1 cellular context compared by ENCODE assay signal in the genomic region with DNA sequence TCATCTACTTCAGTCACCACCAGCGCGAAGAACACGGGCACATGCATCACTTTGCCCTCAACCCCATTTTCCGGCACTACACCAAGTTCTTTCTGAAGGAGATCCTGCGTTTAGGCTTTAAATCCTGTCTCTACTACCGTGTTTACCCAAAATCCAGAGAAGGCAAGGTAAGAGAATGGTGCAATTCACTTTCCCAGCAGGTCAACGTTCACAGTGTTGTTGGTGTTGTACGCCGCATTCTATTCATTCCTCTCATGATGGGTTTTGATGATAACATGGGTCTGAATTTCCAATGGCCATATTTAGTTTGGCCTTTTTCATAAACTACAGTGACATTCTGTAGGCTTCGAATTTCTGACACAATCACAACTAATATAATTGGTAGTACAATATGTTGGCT.
TF ChIP-seq lines count a peak whose summit lies in the region.

No MANE protein-coding gene starts in this region.

TF ChIP-seq in HepG2, 621 proteins besides CTCF, POLR2A, EP300 and RAD21 (continued from another document and continues in another):
- TF ChIP-seq, protein P1, sequence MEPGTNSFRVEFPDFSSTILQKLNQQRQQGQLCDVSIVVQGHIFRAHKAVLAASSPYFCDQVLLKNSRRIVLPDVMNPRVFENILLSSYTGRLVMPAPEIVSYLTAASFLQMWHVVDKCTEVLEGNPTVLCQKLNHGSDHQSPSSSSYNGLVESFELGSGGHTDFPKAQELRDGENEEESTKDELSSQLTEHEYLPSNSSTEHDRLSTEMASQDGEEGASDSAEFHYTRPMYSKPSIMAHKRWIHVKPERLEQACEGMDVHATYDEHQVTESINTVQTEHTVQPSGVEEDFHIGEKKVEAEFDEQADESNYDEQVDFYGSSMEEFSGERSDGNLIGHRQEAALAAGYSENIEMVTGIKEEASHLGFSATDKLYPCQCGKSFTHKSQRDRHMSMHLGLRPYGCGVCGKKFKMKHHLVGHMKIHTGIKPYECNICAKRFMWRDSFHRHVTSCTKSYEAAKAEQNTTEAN (CRISPR knock-in tag; conservative IDR thresholded peaks at IDR 0.05): peak; percentile 94; the same call in 1 of the 2 replicates
- TF ChIP-seq CREM (IDR thresholded peaks at IDR 0.05): no peak
- TF ChIP-seq CREM (CRISPR knock-in tag; IDR thresholded peaks at IDR 0.05): no peak
- TF ChIP-seq TOE1 (CRISPR knock-in tag; IDR thresholded peaks at IDR 0.05): no peak
- TF ChIP-seq, protein P2, sequence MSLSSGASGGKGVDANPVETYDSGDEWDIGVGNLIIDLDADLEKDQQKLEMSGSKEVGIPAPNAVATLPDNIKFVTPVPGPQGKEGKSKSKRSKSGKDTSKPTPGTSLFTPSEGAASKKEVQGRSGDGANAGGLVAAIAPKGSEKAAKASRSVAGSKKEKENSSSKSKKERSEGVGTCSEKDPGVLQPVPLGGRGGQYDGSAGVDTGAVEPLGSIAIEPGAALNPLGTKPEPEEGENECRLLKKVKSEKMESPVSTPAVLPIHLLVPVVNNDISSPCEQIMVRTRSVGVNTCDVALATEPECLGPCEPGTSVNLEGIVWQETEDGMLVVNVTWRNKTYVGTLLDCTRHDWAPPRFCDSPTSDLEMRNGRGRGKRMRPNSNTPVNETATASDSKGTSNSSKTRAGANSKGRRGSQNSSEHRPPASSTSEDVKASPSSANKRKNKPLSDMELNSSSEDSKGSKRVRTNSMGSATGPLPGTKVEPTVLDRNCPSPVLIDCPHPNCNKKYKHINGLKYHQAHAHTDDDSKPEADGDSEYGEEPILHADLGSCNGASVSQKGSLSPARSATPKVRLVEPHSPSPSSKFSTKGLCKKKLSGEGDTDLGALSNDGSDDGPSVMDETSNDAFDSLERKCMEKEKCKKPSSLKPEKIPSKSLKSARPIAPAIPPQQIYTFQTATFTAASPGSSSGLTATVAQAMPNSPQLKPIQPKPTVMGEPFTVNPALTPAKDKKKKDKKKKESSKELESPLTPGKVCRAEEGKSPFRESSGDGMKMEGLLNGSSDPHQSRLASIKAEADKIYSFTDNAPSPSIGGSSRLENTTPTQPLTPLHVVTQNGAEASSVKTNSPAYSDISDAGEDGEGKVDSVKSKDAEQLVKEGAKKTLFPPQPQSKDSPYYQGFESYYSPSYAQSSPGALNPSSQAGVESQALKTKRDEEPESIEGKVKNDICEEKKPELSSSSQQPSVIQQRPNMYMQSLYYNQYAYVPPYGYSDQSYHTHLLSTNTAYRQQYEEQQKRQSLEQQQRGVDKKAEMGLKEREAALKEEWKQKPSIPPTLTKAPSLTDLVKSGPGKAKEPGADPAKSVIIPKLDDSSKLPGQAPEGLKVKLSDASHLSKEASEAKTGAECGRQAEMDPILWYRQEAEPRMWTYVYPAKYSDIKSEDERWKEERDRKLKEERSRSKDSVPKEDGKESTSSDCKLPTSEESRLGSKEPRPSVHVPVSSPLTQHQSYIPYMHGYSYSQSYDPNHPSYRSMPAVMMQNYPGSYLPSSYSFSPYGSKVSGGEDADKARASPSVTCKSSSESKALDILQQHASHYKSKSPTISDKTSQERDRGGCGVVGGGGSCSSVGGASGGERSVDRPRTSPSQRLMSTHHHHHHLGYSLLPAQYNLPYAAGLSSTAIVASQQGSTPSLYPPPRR (CRISPR knock-in tag; IDR thresholded peaks at IDR 0.05; ENCODE audit: borderline replicate concordance): no peak
- no peak for TF ChIP-seq PAX8 (CRISPR knock-in tag; IDR thresholded peaks at IDR 0.05; ENCODE audit: borderline replicate concordance)
- peak; percentile 35; the same call in 1 of the 2 replicates for TF ChIP-seq ZFX (CRISPR knock-in tag; IDR thresholded peaks at IDR 0.05; ENCODE audit: low read depth)
- TF ChIP-seq MBNL3 (CRISPR knock-in tag; conservative IDR thresholded peaks at IDR 0.05): no peak
- no peak for TF ChIP-seq ZC3H13 (CRISPR knock-in tag; IDR thresholded peaks at IDR 0.05)
- TF ChIP-seq TSC22D2 (CRISPR knock-in tag; IDR thresholded peaks at IDR 0.05; ENCODE audit: borderline replicate concordance): no peak
- no peak for TF ChIP-seq ZNF253 (CRISPR knock-in tag; IDR thresholded peaks at IDR 0.05; ENCODE audit: borderline replicate concordance)
- TF ChIP-seq RARA (CRISPR knock-in tag; IDR thresholded peaks at IDR 0.05): no peak
- no peak for TF ChIP-seq ZFP36L2 (CRISPR knock-in tag; IDR thresholded peaks at IDR 0.05)
- TF ChIP-seq ZFP90 (CRISPR knock-in tag; IDR thresholded peaks at IDR 0.05; ENCODE audit: borderline replicate concordance): no peak
- TF ChIP-seq, protein P3, sequence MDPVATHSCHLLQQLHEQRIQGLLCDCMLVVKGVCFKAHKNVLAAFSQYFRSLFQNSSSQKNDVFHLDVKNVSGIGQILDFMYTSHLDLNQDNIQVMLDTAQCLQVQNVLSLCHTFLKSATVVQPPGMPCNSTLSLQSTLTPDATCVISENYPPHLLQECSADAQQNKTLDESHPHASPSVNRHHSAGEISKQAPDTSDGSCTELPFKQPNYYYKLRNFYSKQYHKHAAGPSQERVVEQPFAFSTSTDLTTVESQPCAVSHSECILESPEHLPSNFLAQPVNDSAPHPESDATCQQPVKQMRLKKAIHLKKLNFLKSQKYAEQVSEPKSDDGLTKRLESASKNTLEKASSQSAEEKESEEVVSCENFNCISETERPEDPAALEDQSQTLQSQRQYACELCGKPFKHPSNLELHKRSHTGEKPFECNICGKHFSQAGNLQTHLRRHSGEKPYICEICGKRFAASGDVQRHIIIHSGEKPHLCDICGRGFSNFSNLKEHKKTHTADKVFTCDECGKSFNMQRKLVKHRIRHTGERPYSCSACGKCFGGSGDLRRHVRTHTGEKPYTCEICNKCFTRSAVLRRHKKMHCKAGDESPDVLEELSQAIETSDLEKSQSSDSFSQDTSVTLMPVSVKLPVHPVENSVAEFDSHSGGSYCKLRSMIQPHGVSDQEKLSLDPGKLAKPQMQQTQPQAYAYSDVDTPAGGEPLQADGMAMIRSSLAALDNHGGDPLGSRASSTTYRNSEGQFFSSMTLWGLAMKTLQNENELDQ (CRISPR knock-in tag; IDR thresholded peaks at IDR 0.05; ENCODE audit: borderline replicate concordance): no peak
- TF ChIP-seq, protein P4, sequence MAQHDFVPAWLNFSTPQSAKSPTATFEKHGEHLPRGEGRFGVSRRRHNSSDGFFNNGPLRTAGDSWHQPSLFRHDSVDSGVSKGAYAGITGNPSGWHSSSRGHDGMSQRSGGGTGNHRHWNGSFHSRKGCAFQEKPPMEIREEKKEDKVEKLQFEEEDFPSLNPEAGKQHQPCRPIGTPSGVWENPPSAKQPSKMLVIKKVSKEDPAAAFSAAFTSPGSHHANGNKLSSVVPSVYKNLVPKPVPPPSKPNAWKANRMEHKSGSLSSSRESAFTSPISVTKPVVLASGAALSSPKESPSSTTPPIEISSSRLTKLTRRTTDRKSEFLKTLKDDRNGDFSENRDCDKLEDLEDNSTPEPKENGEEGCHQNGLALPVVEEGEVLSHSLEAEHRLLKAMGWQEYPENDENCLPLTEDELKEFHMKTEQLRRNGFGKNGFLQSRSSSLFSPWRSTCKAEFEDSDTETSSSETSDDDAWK (CRISPR knock-in tag; IDR thresholded peaks at IDR 0.05): no peak
- no peak for TF ChIP-seq KMT2A (CRISPR knock-in tag; IDR thresholded peaks at IDR 0.05)
- TF ChIP-seq CEBPB (IDR thresholded peaks at IDR 0.05; ENCODE audit: borderline replicate concordance, low read depth, low read length): peak; percentile 88; the same call in 1 of the 2 replicates
- TF ChIP-seq, protein P5, sequence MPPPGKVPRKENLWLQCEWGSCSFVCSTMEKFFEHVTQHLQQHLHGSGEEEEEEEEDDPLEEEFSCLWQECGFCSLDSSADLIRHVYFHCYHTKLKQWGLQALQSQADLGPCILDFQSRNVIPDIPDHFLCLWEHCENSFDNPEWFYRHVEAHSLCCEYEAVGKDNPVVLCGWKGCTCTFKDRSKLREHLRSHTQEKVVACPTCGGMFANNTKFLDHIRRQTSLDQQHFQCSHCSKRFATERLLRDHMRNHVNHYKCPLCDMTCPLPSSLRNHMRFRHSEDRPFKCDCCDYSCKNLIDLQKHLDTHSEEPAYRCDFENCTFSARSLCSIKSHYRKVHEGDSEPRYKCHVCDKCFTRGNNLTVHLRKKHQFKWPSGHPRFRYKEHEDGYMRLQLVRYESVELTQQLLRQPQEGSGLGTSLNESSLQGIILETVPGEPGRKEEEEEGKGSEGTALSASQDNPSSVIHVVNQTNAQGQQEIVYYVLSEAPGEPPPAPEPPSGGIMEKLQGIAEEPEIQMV (CRISPR knock-in tag; IDR thresholded peaks at IDR 0.05; ENCODE audit: low read depth): no peak
- no peak for TF ChIP-seq ZNF160 (CRISPR knock-in tag; IDR thresholded peaks at IDR 0.05)
- TF ChIP-seq, protein P6, sequence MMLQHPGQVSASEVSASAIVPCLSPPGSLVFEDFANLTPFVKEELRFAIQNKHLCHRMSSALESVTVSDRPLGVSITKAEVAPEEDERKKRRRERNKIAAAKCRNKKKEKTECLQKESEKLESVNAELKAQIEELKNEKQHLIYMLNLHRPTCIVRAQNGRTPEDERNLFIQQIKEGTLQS (CRISPR knock-in tag; IDR thresholded peaks at IDR 0.05): no peak
- TF ChIP-seq ZNF782 (CRISPR knock-in tag; IDR thresholded peaks at IDR 0.05; ENCODE audit: borderline replicate concordance): no peak
- TF ChIP-seq ZNF672 (CRISPR knock-in tag; IDR thresholded peaks at IDR 0.05): no peak
- TF ChIP-seq ZNF776 (CRISPR knock-in tag; IDR thresholded peaks at IDR 0.05): no peak
- TF ChIP-seq ZFP37 (CRISPR knock-in tag; IDR thresholded peaks at IDR 0.05; ENCODE audit: borderline replicate concordance): no peak
- no peak for TF ChIP-seq ZKSCAN8 (CRISPR knock-in tag; IDR thresholded peaks at IDR 0.05; ENCODE audit: borderline replicate concordance)
- no peak for TF ChIP-seq FIP1L1 (IDR thresholded peaks at IDR 0.05; ENCODE audit: borderline replicate concordance, insufficient read depth, low read depth, low read length)
- TF ChIP-seq, protein P7, sequence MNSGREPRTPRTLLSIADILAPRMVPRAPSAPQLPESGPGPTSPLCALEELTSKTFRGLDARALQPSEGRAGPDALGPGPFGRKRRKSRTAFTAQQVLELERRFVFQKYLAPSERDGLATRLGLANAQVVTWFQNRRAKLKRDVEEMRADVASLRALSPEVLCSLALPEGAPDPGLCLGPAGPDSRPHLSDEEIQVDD (CRISPR knock-in tag; IDR thresholded peaks at IDR 0.05; ENCODE audit: borderline replicate concordance): no peak
- no peak for TF ChIP-seq NPAS2 (CRISPR knock-in tag; IDR thresholded peaks at IDR 0.05; ENCODE audit: borderline replicate concordance)
- no peak for TF ChIP-seq HDAC6 (IDR thresholded peaks at IDR 0.05; ENCODE audit: low read depth, low read length)
- no peak for TF ChIP-seq CBX1 (IDR thresholded peaks at IDR 0.05; ENCODE audit: low read depth)
- no peak for TF ChIP-seq ZNF138 (CRISPR knock-in tag; IDR thresholded peaks at IDR 0.05; ENCODE audit: low read depth)
- no peak for TF ChIP-seq ARNT (IDR thresholded peaks at IDR 0.05)
- TF ChIP-seq JDP2 (CRISPR knock-in tag; IDR thresholded peaks at IDR 0.05; ENCODE audit: borderline replicate concordance): no peak
- TF ChIP-seq ZNF12 (CRISPR knock-in tag; IDR thresholded peaks at IDR 0.05): peak; percentile 48; the same call in 1 of the 2 replicates
- TF ChIP-seq ZNF549 (CRISPR knock-in tag; IDR thresholded peaks at IDR 0.05): no peak
- no peak for TF ChIP-seq POLR2AphosphoS2 (IDR thresholded peaks at IDR 0.05; ENCODE audit: low read depth, low read length)
- TF ChIP-seq KLF13 (CRISPR knock-in tag; IDR thresholded peaks at IDR 0.05): no peak
- TF ChIP-seq, protein P8, sequence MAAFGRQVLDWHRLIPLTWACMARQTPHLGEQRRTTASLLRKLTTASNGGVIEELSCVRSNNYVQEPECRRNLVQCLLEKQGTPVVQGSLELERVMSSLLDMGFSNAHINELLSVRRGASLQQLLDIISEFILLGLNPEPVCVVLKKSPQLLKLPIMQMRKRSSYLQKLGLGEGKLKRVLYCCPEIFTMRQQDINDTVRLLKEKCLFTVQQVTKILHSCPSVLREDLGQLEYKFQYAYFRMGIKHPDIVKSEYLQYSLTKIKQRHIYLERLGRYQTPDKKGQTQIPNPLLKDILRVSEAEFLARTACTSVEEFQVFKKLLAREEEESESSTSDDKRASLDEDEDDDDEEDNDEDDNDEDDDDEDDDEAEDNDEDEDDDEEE (CRISPR knock-in tag; IDR thresholded peaks at IDR 0.05): no peak
- no peak for TF ChIP-seq ZNF274 (CRISPR knock-in tag; IDR thresholded peaks at IDR 0.05)
- TF ChIP-seq RFX3 (CRISPR knock-in tag; IDR thresholded peaks at IDR 0.05): no peak
- TF ChIP-seq, protein P9, sequence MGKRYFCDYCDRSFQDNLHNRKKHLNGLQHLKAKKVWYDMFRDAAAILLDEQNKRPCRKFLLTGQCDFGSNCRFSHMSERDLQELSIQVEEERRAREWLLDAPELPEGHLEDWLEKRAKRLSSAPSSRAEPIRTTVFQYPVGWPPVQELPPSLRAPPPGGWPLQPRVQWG (CRISPR knock-in tag; IDR thresholded peaks at IDR 0.05; ENCODE audit: borderline replicate concordance, low read depth): no peak
- TF ChIP-seq, protein P10, sequence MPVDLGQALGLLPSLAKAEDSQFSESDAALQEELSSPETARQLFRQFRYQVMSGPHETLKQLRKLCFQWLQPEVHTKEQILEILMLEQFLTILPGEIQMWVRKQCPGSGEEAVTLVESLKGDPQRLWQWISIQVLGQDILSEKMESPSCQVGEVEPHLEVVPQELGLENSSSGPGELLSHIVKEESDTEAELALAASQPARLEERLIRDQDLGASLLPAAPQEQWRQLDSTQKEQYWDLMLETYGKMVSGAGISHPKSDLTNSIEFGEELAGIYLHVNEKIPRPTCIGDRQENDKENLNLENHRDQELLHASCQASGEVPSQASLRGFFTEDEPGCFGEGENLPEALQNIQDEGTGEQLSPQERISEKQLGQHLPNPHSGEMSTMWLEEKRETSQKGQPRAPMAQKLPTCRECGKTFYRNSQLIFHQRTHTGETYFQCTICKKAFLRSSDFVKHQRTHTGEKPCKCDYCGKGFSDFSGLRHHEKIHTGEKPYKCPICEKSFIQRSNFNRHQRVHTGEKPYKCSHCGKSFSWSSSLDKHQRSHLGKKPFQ (CRISPR knock-in tag; IDR thresholded peaks at IDR 0.05; ENCODE audit: insufficient replicate concordance): no peak
- TF ChIP-seq, protein P11, sequence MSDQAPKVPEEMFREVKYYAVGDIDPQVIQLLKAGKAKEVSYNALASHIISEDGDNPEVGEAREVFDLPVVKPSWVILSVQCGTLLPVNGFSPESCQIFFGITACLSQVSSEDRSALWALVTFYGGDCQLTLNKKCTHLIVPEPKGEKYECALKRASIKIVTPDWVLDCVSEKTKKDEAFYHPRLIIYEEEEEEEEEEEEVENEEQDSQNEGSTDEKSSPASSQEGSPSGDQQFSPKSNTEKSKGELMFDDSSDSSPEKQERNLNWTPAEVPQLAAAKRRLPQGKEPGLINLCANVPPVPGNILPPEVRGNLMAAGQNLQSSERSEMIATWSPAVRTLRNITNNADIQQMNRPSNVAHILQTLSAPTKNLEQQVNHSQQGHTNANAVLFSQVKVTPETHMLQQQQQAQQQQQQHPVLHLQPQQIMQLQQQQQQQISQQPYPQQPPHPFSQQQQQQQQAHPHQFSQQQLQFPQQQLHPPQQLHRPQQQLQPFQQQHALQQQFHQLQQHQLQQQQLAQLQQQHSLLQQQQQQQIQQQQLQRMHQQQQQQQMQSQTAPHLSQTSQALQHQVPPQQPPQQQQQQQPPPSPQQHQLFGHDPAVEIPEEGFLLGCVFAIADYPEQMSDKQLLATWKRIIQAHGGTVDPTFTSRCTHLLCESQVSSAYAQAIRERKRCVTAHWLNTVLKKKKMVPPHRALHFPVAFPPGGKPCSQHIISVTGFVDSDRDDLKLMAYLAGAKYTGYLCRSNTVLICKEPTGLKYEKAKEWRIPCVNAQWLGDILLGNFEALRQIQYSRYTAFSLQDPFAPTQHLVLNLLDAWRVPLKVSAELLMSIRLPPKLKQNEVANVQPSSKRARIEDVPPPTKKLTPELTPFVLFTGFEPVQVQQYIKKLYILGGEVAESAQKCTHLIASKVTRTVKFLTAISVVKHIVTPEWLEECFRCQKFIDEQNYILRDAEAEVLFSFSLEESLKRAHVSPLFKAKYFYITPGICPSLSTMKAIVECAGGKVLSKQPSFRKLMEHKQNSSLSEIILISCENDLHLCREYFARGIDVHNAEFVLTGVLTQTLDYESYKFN (CRISPR knock-in tag; conservative IDR thresholded peaks at IDR 0.05): peak; percentile 72
